Comparison of ENCODE assay signal across 14 cellular contexts in the genomic region with DNA sequence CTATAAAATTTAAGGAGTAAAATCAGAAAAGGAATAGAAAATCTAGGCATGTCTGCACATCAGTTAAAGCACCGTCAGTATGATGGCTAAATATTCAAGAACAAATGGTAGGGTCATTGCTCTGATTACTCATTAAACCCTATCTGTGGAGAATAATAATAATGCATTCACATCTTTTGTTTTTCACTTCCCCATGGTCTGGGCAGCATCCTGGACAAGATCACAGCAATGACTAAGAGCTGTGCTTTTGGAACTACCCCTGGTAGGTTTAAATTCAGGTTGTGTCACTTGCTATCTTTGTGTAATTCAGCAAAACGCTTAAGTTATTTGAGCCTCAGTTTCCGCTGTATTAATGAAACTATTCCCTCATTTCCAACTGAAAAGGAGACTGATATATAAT. TPM values are rescaled to one million over a fixed set of nuclear protein-coding genes. Genes with fewer than 3 reads are reported as not detected.
DNase-seq lines count a peak whose midpoint lies in the region; ATAC-seq, FAIRE-seq and TF ChIP-seq lines count a peak whose summit lies in the region.
"Had no signal": no experiment of that assay in that cellular context is flagged by ENCODE, and none has a peak within 500 bp of the region (broad histone marks: within the 10 kb centered on the region; RNA-seq: fewer than 3 reads in every experiment).

No MANE protein-coding gene starts in this region.

- H3K4me1 ChIP-seq in body of pancreas: no peaks in the 10 kb centered on the region
- H3K4me1 ChIP-seq: vagina had no signal

- intact Hi-C loops in body of pancreas (cut with DNase I): no loop called here

- 62% methylated on average over 3 of the region's 3 CpGs for WGBS in body of pancreas, 2 donors

- no peak for TF ChIP-seq POLR2A in body of pancreas (IDR thresholded peaks at IDR 0.05)

- no peak for FAIRE-seq in urothelium cell line (lab: Jason Lieb, UNC)

- no peak overlapping the region for H3K27ac ChIP-seq in coronary artery
- H3K27ac ChIP-seq in body of pancreas: no peak overlapping the region
- H3K27ac ChIP-seq: vagina had no signal

- no peaks in the 10 kb centered on the region for H3K27me3 ChIP-seq in body of pancreas
- H3K27me3 ChIP-seq: vagina had no signal

- no peak for DNase-seq in activated T-cell treated with anti-CD3 and anti-CD28 coated beads, Interleukin-2, amount 50 U/mL, for 48 hours
- DNase-seq in coronary artery (ENCODE audit: low spot score) (no peak), body of pancreas (no peak), urothelium cell line (ENCODE audit: low spot score) (no peak)
- DNase-seq: DMS 273 treated with DMSO at 0.1 percent for 48 hours, NCI-H187, T-cell had no signal

- H3K4me3 ChIP-seq in coronary artery: no peak overlapping the region
- no peak overlapping the region for H3K4me3 ChIP-seq in body of pancreas
- H3K4me3 ChIP-seq: vagina had no signal

- peak; percentile 92 for ATAC-seq in GM19025 (IDR thresholded peaks at IDR 0.05; ENCODE audit: low read depth, unreplicated experiment)
- peak; percentile 94 for ATAC-seq in GM21717 (IDR thresholded peaks at IDR 0.05; ENCODE audit: unreplicated experiment)
- peak; percentile 98 for ATAC-seq in HG03103 (IDR thresholded peaks at IDR 0.05; ENCODE audit: low read depth, unreplicated experiment)
- no peak for ATAC-seq in body of pancreas
- ATAC-seq: T-cell had no signal

- TF ChIP-seq CTCF in coronary artery (IDR thresholded peaks at IDR 0.05) (no peak), body of pancreas (IDR thresholded peaks at IDR 0.05) (no peak)

- no peaks in the 10 kb centered on the region for H3K36me3 ChIP-seq in body of pancreas (replicated peaks in 1 of 2; ENCODE audit: insufficient read depth in 1 of 2, low read depth in 2 of 2)
- H3K36me3 ChIP-seq: vagina had no signal

- no peaks in the 10 kb centered on the region for H3K9me3 ChIP-seq in body of pancreas
- H3K9me3 ChIP-seq: vagina had no signal

RNA-seq across cellular contexts. Expression of a gene that starts 33.1 kb away (rescaled TPM):
- total RNA-seq in body of pancreas: not detected
- total RNA-seq: fibroblast of villous mesenchyme, kidney epithelial cell, neural crest cell, vagina had no signal
